Comparison of ENCODE assay signal across 8 cellular contexts in the genomic region with DNA sequence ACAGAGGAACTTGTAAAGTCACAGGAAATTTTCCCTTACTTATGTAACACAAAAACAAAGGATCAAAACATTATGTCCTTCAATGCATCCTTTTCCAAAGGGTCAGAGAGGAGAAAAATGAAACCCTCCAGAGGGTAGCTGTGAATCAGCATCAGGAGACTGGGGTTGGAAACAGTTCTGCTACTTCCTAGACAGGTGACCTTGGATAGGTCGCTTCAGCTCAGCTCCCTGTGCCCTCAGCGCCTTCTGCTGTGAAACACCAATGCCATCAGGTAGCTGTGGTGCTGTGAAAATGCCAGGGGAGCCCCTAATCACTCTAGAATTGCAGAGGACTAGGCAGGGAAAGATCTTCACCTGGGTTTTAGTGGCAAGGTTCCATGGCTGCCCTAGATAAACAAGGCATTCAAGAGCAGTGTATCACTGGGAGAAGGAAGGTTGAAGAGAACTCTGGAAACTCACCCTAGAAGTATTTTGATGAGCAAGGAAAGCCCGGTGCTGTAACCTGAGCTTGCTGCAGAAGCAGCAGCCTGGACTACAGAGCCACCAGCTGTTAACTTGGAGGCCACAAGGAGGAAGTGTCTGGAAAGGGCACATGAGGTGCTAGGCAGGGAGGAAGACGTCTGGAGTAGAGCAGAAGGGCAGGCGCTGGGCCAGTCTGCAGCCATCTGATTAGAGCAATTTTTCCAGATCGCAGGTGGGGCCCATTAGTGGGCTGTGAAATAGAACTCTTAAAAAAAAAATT.
DNase-seq lines count a peak whose midpoint lies in the region; ATAC-seq, FAIRE-seq and TF ChIP-seq lines count a peak whose summit lies in the region.

No MANE protein-coding gene starts in this region.

- H3K36me3 ChIP-seq in ovary = no peaks in the 10 kb centered on the region

- H3K9me3 ChIP-seq in ovary = no peaks in the 10 kb centered on the region

- TF ChIP-seq CTCF in brain (conservative IDR thresholded peaks at IDR 0.05) (no peak), ovary (IDR thresholded peaks at IDR 0.05) (no peak)

- no peaks in the 10 kb centered on the region for H3K9me3 Mint-ChIP-seq in brain

- TF ChIP-seq POLR2A in ovary (IDR thresholded peaks at IDR 0.05) = no peak

- H3K4me3 ChIP-seq in ovary = no peak overlapping the region

- H3K27me3 Mint-ChIP-seq in brain = no peaks in the 10 kb centered on the region

- no peak for TF ChIP-seq EP300 in ovary (IDR thresholded peaks at IDR 0.05)

- H3K4me1 Mint-ChIP-seq in brain = peaks cover 57% of the 10 kb centered on the region

- ATAC-seq in HG03469 (IDR thresholded peaks at IDR 0.05; ENCODE audit: unreplicated experiment) = no peak

- H3K27me3 ChIP-seq in layer of hippocampus (ENCODE audit: control insufficient read depth, insufficient read depth, low read length) (no peaks in the 10 kb centered on the region), ovary (no peaks in the 10 kb centered on the region)

- intact Hi-C loops in ovary (cut with DNase I) = no loop called here

- peaks cover 13% of the 10 kb centered on the region for H3K36me3 Mint-ChIP-seq in brain

- peaks cover 6% of the 10 kb centered on the region for H3K4me1 ChIP-seq in ovary (ENCODE audit: insufficient read depth)

- H3K4me3 Mint-ChIP-seq in brain = no peak overlapping the region

- WGBS in ovary, 3 donors = 58 to 67% (median 64%) methylated on average over 6 of the region's 6 CpGs

- peak overlapping the region; percentile 37 to 99 (median 48) for H3K27ac Mint-ChIP-seq in brain

- DNase-seq in DMS79 (lab: John Stamatoyannopoulos, UW) (peak; percentile 30), NCI-H2029 treated with DMSO at 0.1 percent for 48 hours (lab: John Stamatoyannopoulos, UW) (peak; percentile 24), urothelium cell line (ENCODE audit: low spot score) (peak; percentile 91), ovary (no peak), cortex of kidney (lab: John Stamatoyannopoulos, UW) (no peak)

- peak; percentile 35 for FAIRE-seq in urothelium cell line (lab: Jason Lieb, UNC)

- H3K27ac ChIP-seq in layer of hippocampus (ENCODE audit: low read depth, low read length) = peak overlapping the region; percentile 71
- no peak overlapping the region for H3K27ac ChIP-seq in ovary

Comparison
In these comparisons a context has a peak if more than half of its experiments do, and no peak if none do; other contexts are left out.
1. DNase-seq: peak in DMS79 (single experiment), NCI-H2029 treated with DMSO at 0.1 percent for 48 hours (single experiment) and urothelium cell line (single experiment); none in ovary (0 of 5) and cortex of kidney (single experiment).